ENCODE assay signal across 8 cellular contexts in genomic region chr9:121206516-121207370, GRCh38. TPM values are rescaled to one million over a fixed set of nuclear protein-coding genes. Genes with fewer than 3 reads are reported as not detected.
DNase-seq lines count a peak whose midpoint lies in the region; ATAC-seq and TF ChIP-seq lines count a peak whose summit lies in the region.
"Had no signal": no experiment of that assay in that cellular context is flagged by ENCODE, and none has a peak within 500 bp of the region (broad histone marks: within the 10 kb centered on the region; RNA-seq: fewer than 3 reads in every experiment).

No MANE protein-coding gene starts in this region.

- DNase-seq in iris pigment epithelial cell (ENCODE audit: low read depth): peak; percentile 36
- no peak for DNase-seq in HCEC 1CT
- no peak for DNase-seq in KBM-7
- DNase-seq in psoas muscle: no peak
- DNase-seq: NCI-H1436 had no signal

- in situ Hi-C loops in KBM-7 (cut with MboI; ENCODE audit: low pct_unique_long_range_greater_than_20kb, low sequenced_read_pairs): no loop called here

- H3K27me3 ChIP-seq in psoas muscle (ENCODE audit: insufficient read depth in 3 of 3, low read length in 2 of 3): no peaks in the 10 kb centered on the region

- H3K4me1 ChIP-seq in psoas muscle: no peaks in the 10 kb centered on the region

- no peaks in the 10 kb centered on the region for H3K9me3 ChIP-seq in psoas muscle

- no peak for TF ChIP-seq CTCF in psoas muscle (IDR thresholded peaks at IDR 0.05)

- 54 to 58% (median 54%) methylated on average over 8 of the region's 8 CpGs for WGBS in psoas muscle, 3 donors

- H3K27ac ChIP-seq in psoas muscle: no peak overlapping the region

- H3K4me3 ChIP-seq in psoas muscle: no peak overlapping the region

- intact Hi-C loops in psoas muscle (cut with DNase I): no loop called here

- H3K36me3 ChIP-seq in psoas muscle (ENCODE audit: insufficient read depth in 1 of 2, low read depth in 1 of 2): no peaks in the 10 kb centered on the region

- peak; percentile 18 for ATAC-seq in GM18861 (IDR thresholded peaks at IDR 0.05; ENCODE audit: unreplicated experiment)
- peak; percentile 20 for ATAC-seq in GM21529 (IDR thresholded peaks at IDR 0.05; ENCODE audit: unreplicated experiment)
- ATAC-seq in HG03521 (IDR thresholded peaks at IDR 0.05; ENCODE audit: unreplicated experiment): peak; percentile 36
- ATAC-seq in psoas muscle: no peak

RNA-seq across cellular contexts. Expression of gene RAB14, which starts 5.1 kb away (rescaled TPM):
- 10 to 100 TPM; 43.6 to 51.5 (median 44.5) TPM for total RNA-seq in psoas muscle
- 10 to 100 TPM; 17.6 to 34.7 (median 32.1) TPM for polyA plus RNA-seq in psoas muscle

Comparison
In these comparisons a context has a peak if more than half of its experiments do, and no peak if none do; other contexts are left out.
1. ATAC-seq: peak in GM18861 (single experiment), GM21529 (single experiment) and HG03521 (single experiment); none in psoas muscle (0 of 4).